15 cellular contexts compared by ENCODE assay signal in genomic region chrX:147069926-147070325, GRCh38.
"Had no signal": no experiment of that assay in that cellular context is flagged by ENCODE, and none has a peak within 500 bp of the region (broad histone marks: within the 10 kb centered on the region; RNA-seq: fewer than 3 reads in every experiment).

No MANE protein-coding gene starts in this region.

- DNase-seq: activated CD4-positive, alpha-beta T cell treated with anti-CD3 and anti-CD28 coated beads, Interleukin-2, amount 50 U/mL, for 1 hour; activated naive CD4-positive, alpha-beta T cell treated with anti-CD3 and anti-CD28 coated beads for 36 hours; dorsolateral prefrontal cortex; endodermal cell; left lung; mammary epithelial cell; naive B cell; stimulated activated CD4-positive, alpha-beta T cell treated with anti-CD3 and anti-CD28 coated beads, Interleukin-12 subunit alpha, Interleukin-12 subunit beta, amount 100 ng/mL, for 4 hours; stimulated activated CD4-positive, alpha-beta T cell treated with anti-CD3 and anti-CD28 coated beads, Interleukin-2, amount 100 ng/mL, for 24 hours; stomach had no signal

- ATAC-seq: activated CD4-positive, CD25-positive, alpha-beta regulatory T cell treated with anti-CD3 and anti-CD28 coated beads, Interleukin-2, amount 50 U/mL, for 24 hours; activated T-helper 17 cell treated with anti-CD3 and anti-CD28 coated beads, Interleukin-2, amount 50 U/mL, for 72 hours; left lung had no signal

- H3K4me3 ChIP-seq: dorsolateral prefrontal cortex, hepatocyte, left lung, neural progenitor cell, stomach, thoracic aorta had no signal
